Comparison of ENCODE assay signal across 18 cellular contexts in genomic region chr10:70060389-70060788, GRCh38. TPM values are rescaled to one million over a fixed set of nuclear protein-coding genes. Genes with fewer than 3 reads are reported as not detected.
DNase-seq lines count a peak whose midpoint lies in the region; ATAC-seq and TF ChIP-seq lines count a peak whose summit lies in the region.
"Had no signal": no experiment of that assay in that cellular context is flagged by ENCODE, and none has a peak within 500 bp of the region (broad histone marks: within the 10 kb centered on the region; RNA-seq: fewer than 3 reads in every experiment).

No MANE protein-coding gene starts in this region.

- no peak overlapping the region for H2AK5ac ChIP-seq in H9 (ENCODE audit: insufficient read length, low read length)

- no peak overlapping the region for H4K5ac ChIP-seq in H9 (ENCODE audit: insufficient read length, low read depth, low read length)

- TF ChIP-seq CTCF in Caco-2 (IDR thresholded peaks at IDR 0.05; ENCODE audit: insufficient read depth in 1 of 2, low read depth in 1 of 2, low read length in 1 of 2, severe bottlenecking in 1 of 2, unreplicated experiment in 1 of 2) (peak; percentile 18 to 21), H9 (conservative IDR thresholded peaks at IDR 0.05) (0 out of 3 replicates have a peak, but pooled peaks have one; percentile 21), Panc1 (IDR thresholded peaks at IDR 0.05) (no peak)

- POLR2A ChIA-PET in Caco-2 (lab: Charles Lee), result no interaction called here
- POLR2A ChIA-PET in Panc1 (lab: Charles Lee), result no interaction called here

- no peak overlapping the region for H3K18ac ChIP-seq in H9 (ENCODE audit: insufficient read length, low read depth, low read length)

- H3K9me3 Mint-ChIP-seq in Caco-2 (ENCODE audit: unreplicated experiment) (no peaks in the 10 kb centered on the region), H9 (no peaks in the 10 kb centered on the region)
- no peaks in the 10 kb centered on the region for H3K9me3 Mint-ChIP-seq in natural killer cell treated with Interleukin-12 subunit alpha and Interleukin-12 subunit beta and Interleukin-15 and Interleukin-18, amount 100 ng/mL, for 72 hours
- H3K9me3 Mint-ChIP-seq: CD4-positive, alpha-beta memory T cell had no signal

- H3K23me2 ChIP-seq in H9 (ENCODE audit: insufficient read length, low read depth, low read length, poor library complexity, severe bottlenecking), result no peaks in the 10 kb centered on the region

- H3T11ph ChIP-seq in H9 (ENCODE audit: low read length), result no peak overlapping the region

- CTCF ChIA-PET in Caco-2 (lab: Charles Lee) (no interaction called here), Panc1 (lab: Charles Lee) (no interaction called here)

- H2BK20ac ChIP-seq in H9 (ENCODE audit: low read depth, low read length, poor library complexity, severe bottlenecking), result no peak overlapping the region

- H3K27me3 Mint-ChIP-seq in Caco-2 (ENCODE audit: insufficient read depth, unreplicated experiment) (peaks cover 31% of the 10 kb centered on the region), H9 (ENCODE audit: low read depth) (peaks cover 60% of the 10 kb centered on the region)
- peaks cover 9% of the 10 kb centered on the region in 2 donors for H3K27me3 Mint-ChIP-seq in natural killer cell treated with Interleukin-12 subunit alpha and Interleukin-12 subunit beta and Interleukin-15 and Interleukin-18, amount 100 ng/mL, for 72 hours

- in situ Hi-C loops in Panc1 (cut with HindIII; ENCODE audit: low pct_unique_long_range_greater_than_20kb, low sequenced_read_pairs), result no loop called here

- ATAC-seq in Panc1, result peak; percentile 73
- ATAC-seq in HG02938 (IDR thresholded peaks at IDR 0.05; ENCODE audit: unreplicated experiment), result no peak
- ATAC-seq in GM18858 (IDR thresholded peaks at IDR 0.05; ENCODE audit: unreplicated experiment), result no peak
- no peak for ATAC-seq in natural killer cell treated with Interleukin-12 subunit alpha and Interleukin-12 subunit beta and Interleukin-15 and Interleukin-18, amount 100 ng/mL, for 72 hours

- H3K4ac ChIP-seq in H9 (ENCODE audit: low read depth, low read length), result no peak overlapping the region

- no CpG with 5 or more reads among the region's 2 CpGs for WGBS in H9 (ENCODE audit: extremely low coverage, insufficient read length, low lambda C conversion rate)

- no peaks in the 10 kb centered on the region for H3K36me3 Mint-ChIP-seq in Caco-2 (ENCODE audit: insufficient read depth, unreplicated experiment)
- H3K36me3 Mint-ChIP-seq in H9 (ENCODE audit: insufficient read depth in 1 of 3, low read depth in 3 of 3), result no peaks in the 10 kb centered on the region; a peak in 2 of 7 replicates
- no peaks in the 10 kb centered on the region for H3K36me3 Mint-ChIP-seq in natural killer cell treated with Interleukin-12 subunit alpha and Interleukin-12 subunit beta and Interleukin-15 and Interleukin-18, amount 100 ng/mL, for 72 hours
- H3K36me3 Mint-ChIP-seq: CD4-positive, alpha-beta memory T cell had no signal

- no peaks in the 10 kb centered on the region for H3K79me2 ChIP-seq in H9 (ENCODE audit: insufficient read depth, low read length)

- H2BK12ac ChIP-seq in H9 (ENCODE audit: insufficient read length, low read depth, low read length), result no peak overlapping the region

- H3K79me1 ChIP-seq in H9 (ENCODE audit: insufficient read depth, low read depth, low read length, poor library complexity, severe bottlenecking), result no peaks in the 10 kb centered on the region

- no peaks in the 10 kb centered on the region for H3K4me1 Mint-ChIP-seq in Caco-2 (ENCODE audit: low read depth, unreplicated experiment)
- peaks cover 4 to 11% of the 10 kb centered on the region in 2 experiments for H3K4me1 Mint-ChIP-seq in H9
- peaks cover 0 to 8% of the 10 kb centered on the region in 2 donors for H3K4me1 Mint-ChIP-seq in natural killer cell treated with Interleukin-12 subunit alpha and Interleukin-12 subunit beta and Interleukin-15 and Interleukin-18, amount 100 ng/mL, for 72 hours (ENCODE audit: low read depth in 2 of 2)

- no peaks in the 10 kb centered on the region for H3K9me3 ChIP-seq in Caco-2
- H3K9me3 ChIP-seq in H9 (ENCODE audit: control insufficient read depth, low read depth, low read length), result no peaks in the 10 kb centered on the region
- no peaks in the 10 kb centered on the region for H3K9me3 ChIP-seq in Panc1 (ENCODE audit: control insufficient read depth, insufficient read depth, low read depth, low read length)
- H3K9me3 ChIP-seq: BE2C, HAP-1, SJCRH30 had no signal

- H3K4me2 ChIP-seq in H9 (ENCODE audit: insufficient read depth, insufficient read length, low read length), result no peak overlapping the region

- no peak overlapping the region for H3K4me3 Mint-ChIP-seq in Caco-2 (ENCODE audit: unreplicated experiment)
- H3K4me3 Mint-ChIP-seq in H9, result no peak overlapping the region
- no peak overlapping the region for H3K4me3 Mint-ChIP-seq in natural killer cell treated with Interleukin-12 subunit alpha and Interleukin-12 subunit beta and Interleukin-15 and Interleukin-18, amount 100 ng/mL, for 72 hours
- H3K4me3 Mint-ChIP-seq: CD4-positive, alpha-beta memory T cell had no signal

- no peak overlapping the region for H3K27ac ChIP-seq in H9 (ENCODE audit: insufficient read length, low read depth, low read length)
- no peak overlapping the region for H3K27ac ChIP-seq in Panc1 (ENCODE audit: low read length)
- H3K27ac ChIP-seq: SJCRH30 had no signal

- no peak overlapping the region for H3K9ac ChIP-seq in H9 (ENCODE audit: extremely low read depth, insufficient read length, low read length)

- intact Hi-C loops in Caco-2 (cut with micrococcal nuclease; ENCODE audit: unreplicated experiment) (no loop called here), Panc1 (cut with micrococcal nuclease; ENCODE audit: unreplicated experiment) (no loop called here)

- H3K27ac Mint-ChIP-seq in Caco-2 (ENCODE audit: unreplicated experiment) (no peak overlapping the region), H9 (no peak overlapping the region)
- no peak overlapping the region for H3K27ac Mint-ChIP-seq in natural killer cell treated with Interleukin-12 subunit alpha and Interleukin-12 subunit beta and Interleukin-15 and Interleukin-18, amount 100 ng/mL, for 72 hours
- H3K27ac Mint-ChIP-seq: CD4-positive, alpha-beta memory T cell had no signal

- no peak overlapping the region for H4K91ac ChIP-seq in H9 (ENCODE audit: insufficient read length, low read depth, low read length)

- BruUV-seq in Caco-2 (replicated peaks; lab: Mats Ljungman, UMichigan) (no TSS peak), Panc1 (replicated peaks; lab: Mats Ljungman, UMichigan) (no TSS peak)

- H2AFZ ChIP-seq in H9 (ENCODE audit: low read length), result no peak overlapping the region

- H3K27me3 ChIP-seq in Caco-2 (replicated peaks; ENCODE audit: control insufficient read depth, insufficient read depth, low read length) (no peaks in the 10 kb centered on the region; the same call in 1 of the 2 replicates), H9 (ENCODE audit: insufficient read depth, low read length) (peaks cover 12% of the 10 kb centered on the region), Panc1 (ENCODE audit: control insufficient read depth, insufficient read depth, low read length) (peaks cover 19% of the 10 kb centered on the region)
- H3K27me3 ChIP-seq: BE2C, SJCRH30 had no signal

- H2BK5ac ChIP-seq in H9 (ENCODE audit: insufficient read length, low read length), result no peak overlapping the region

- no peak overlapping the region for H4K8ac ChIP-seq in H9 (replicated peaks; ENCODE audit: insufficient read length, low read depth, low read length)

- H3K14ac ChIP-seq in H9 (ENCODE audit: insufficient read depth, low read length), result no peak overlapping the region

- H3K4me1 ChIP-seq in Caco-2 (no peaks in the 10 kb centered on the region), H9 (ENCODE audit: insufficient read depth, low read length) (no peaks in the 10 kb centered on the region), Panc1 (ENCODE audit: control insufficient read depth, insufficient read depth, low read length) (no peaks in the 10 kb centered on the region)
- H3K4me1 ChIP-seq: HAP-1, SJCRH30 had no signal

- no peaks in the 10 kb centered on the region for H3K36me3 ChIP-seq in Caco-2 (ENCODE audit: control insufficient read depth, insufficient read depth, low read length)
- no peaks in the 10 kb centered on the region for H3K36me3 ChIP-seq in Panc1 (ENCODE audit: control insufficient read depth, insufficient read depth, low read length)
- H3K36me3 ChIP-seq: BE2C, HAP-1, SJCRH30 had no signal

- no peaks in the 10 kb centered on the region for H4K20me1 ChIP-seq in H9 (ENCODE audit: control insufficient read depth, insufficient read depth, insufficient read length)

- H3K23ac ChIP-seq in H9 (ENCODE audit: insufficient read length, low read depth, low read length), result no peak overlapping the region

- no peak for DNase-seq in Caco-2
- no peak for DNase-seq in H9
- DNase-seq in Panc1 (ENCODE audit: low read depth, low spot score), result no peak
- DNase-seq in iPS-NIHi7 (ENCODE audit: extremely low spot score), result peak; percentile 14
- DNase-seq in natural killer cell treated with Interleukin-12 subunit alpha and Interleukin-12 subunit beta and Interleukin-15 and Interleukin-18, amount 100 ng/mL, for 72 hours (ENCODE audit: low spot score), result no peak
- DNase-seq: BE2C; CD4-positive, alpha-beta memory T cell; DMS53; EL; KBM-7; NCI-H1105; NCI-H2081; NCI-H510A; NCI-H774; SJCRH30 had no signal

- no peak overlapping the region for H3K56ac ChIP-seq in H9 (ENCODE audit: insufficient read length, low read depth, low read length)

- H2BK120ac ChIP-seq in H9 (ENCODE audit: low read depth, low read length, poor library complexity, severe bottlenecking), result no peak overlapping the region

- H3K4me3 ChIP-seq in Caco-2 (ENCODE audit: low read depth, low read length), result no peak overlapping the region
- no peak overlapping the region for H3K4me3 ChIP-seq in Panc1 (ENCODE audit: low read depth in 2 of 2, low read length in 2 of 2)
- H3K4me3 ChIP-seq: HAP-1, SJCRH30 had no signal

- H2BK15ac ChIP-seq in H9 (ENCODE audit: low read depth, low read length), result no peak overlapping the region

RNA-seq across cellular contexts. Expression of gene MACROH2A2, which starts 7.7 kb away (rescaled TPM):
- total RNA-seq in Caco-2 (2022), result 5.1 and 6.1 TPM in 2 replicates
- total RNA-seq in H9 (2021), result 11.3 and 12.1 TPM in 2 replicates
- total RNA-seq in Panc1 (2021; ENCODE audit: unreplicated experiment), result 3.0 TPM
- polyA plus RNA-seq in Panc1 (2012; ENCODE audit: insufficient read length), result 2.5 TPM
- under 1 TPM; 0.43 to 0.56 TPM for total RNA-seq in natural killer cell treated with Interleukin-12 subunit alpha and Interleukin-12 subunit beta and Interleukin-15 and Interleukin-18, amount 100 ng/mL, for 72 hours
